ENCODE assay signal across 8 cellular contexts in the genomic region with DNA sequence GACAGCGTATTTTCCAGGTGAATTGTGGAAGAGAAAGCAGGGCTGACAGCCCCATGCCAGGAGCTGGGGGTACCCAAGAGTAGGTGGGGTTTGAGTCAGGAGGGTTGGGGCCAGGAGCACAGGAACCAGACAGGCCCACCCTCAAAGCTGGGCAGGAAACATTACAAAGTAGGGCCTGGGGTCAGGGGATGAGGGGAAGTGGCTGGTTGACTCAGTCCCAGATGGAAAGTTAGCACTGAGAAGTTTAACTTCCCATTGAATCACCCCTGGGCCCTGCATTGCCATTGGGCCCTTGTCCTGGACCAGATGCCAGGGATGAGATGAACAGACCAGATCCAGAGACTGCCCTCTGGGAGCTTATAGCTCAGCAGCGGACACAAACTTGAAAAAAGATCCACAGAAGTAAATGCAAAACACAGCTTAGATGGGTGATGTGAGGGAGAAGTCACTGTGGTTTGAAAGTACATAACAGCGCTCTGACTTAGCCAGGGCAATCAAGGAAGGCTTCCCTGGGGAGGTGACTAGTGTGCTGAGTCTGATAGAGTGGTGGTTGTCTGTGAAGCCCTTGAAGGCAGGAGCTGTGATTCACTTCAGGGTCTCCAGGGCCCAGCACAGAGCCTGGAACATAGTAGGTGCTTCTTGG. TPM values are rescaled to one million over a fixed set of nuclear protein-coding genes. Genes with fewer than 3 reads are reported as not detected.
DNase-seq lines count a peak whose midpoint lies in the region; ATAC-seq and TF ChIP-seq lines count a peak whose summit lies in the region.

No MANE protein-coding gene starts in this region.

- no peak for TF ChIP-seq CTCF in AG09309 (IDR thresholded peaks at IDR 0.05; ENCODE audit: control insufficient read depth, insufficient read depth, low read depth, low read length, missing control alignments)
- TF ChIP-seq CTCF in KMS-11 (conservative IDR thresholded peaks at IDR 0.05; ENCODE audit: low read depth, low read length) = no peak
- TF ChIP-seq CTCF in natural killer cell (IDR thresholded peaks at IDR 0.05) = no peak

- intact Hi-C loops in natural killer cell (cut with micrococcal nuclease) = loop anchor here (2.0 to 10.0 kb wide), 2 partner anchors 61 to 111 kb away; partner anchors contain the start of gene CSNK1E
- intact Hi-C loops in sciatic nerve (cut with DNase I) = no loop called here

- H3K4me1 Mint-ChIP-seq in central memory CD8-positive, alpha-beta T cell = peaks cover 28% of the 10 kb centered on the region
- H3K4me1 Mint-ChIP-seq in natural killer cell = peaks cover 37 to 67% of the 10 kb centered on the region in 2 donors

- H3K9me3 Mint-ChIP-seq in central memory CD8-positive, alpha-beta T cell = no peaks in the 10 kb centered on the region
- H3K9me3 Mint-ChIP-seq in natural killer cell = no peaks in the 10 kb centered on the region

- H3K27me3 ChIP-seq in KMS-11 (ENCODE audit: insufficient read depth, low read depth) = no peaks in the 10 kb centered on the region

- no peaks in the 10 kb centered on the region for H3K27me3 Mint-ChIP-seq in central memory CD8-positive, alpha-beta T cell
- H3K27me3 Mint-ChIP-seq in natural killer cell (ENCODE audit: low read depth in 2 of 2) = no peaks in the 10 kb centered on the region

- H3K36me3 ChIP-seq in KMS-11 (ENCODE audit: insufficient read depth) = no peaks in the 10 kb centered on the region

- peak overlapping the region; percentile 79 for H3K4me3 Mint-ChIP-seq in central memory CD8-positive, alpha-beta T cell
- peak overlapping the region; percentile 86 for H3K4me3 Mint-ChIP-seq in natural killer cell

- peaks cover 39% of the 10 kb centered on the region for H3K4me1 ChIP-seq in KMS-11 (ENCODE audit: low read depth, poor library complexity, severe bottlenecking)

- H3K36me3 Mint-ChIP-seq in central memory CD8-positive, alpha-beta T cell (ENCODE audit: insufficient read depth) = peaks cover 18% of the 10 kb centered on the region
- H3K36me3 Mint-ChIP-seq in natural killer cell = no peaks in the 10 kb centered on the region

- no peak overlapping the region for H2AFZ ChIP-seq in KMS-11 (ENCODE audit: low read depth)

- H3K27ac Mint-ChIP-seq in central memory CD8-positive, alpha-beta T cell (ENCODE audit: low read depth) = peak overlapping the region; percentile 97
- H3K27ac Mint-ChIP-seq in natural killer cell = peak overlapping the region; percentile 90 to 96

- ATAC-seq in central memory CD8-positive, alpha-beta T cell (replicated peaks; ENCODE audit: extremely low read depth, poor library complexity, severe bottlenecking) = no peak
- ATAC-seq in natural killer cell (no peak), HG03378 (IDR thresholded peaks at IDR 0.05; ENCODE audit: unreplicated experiment) (no peak), sciatic nerve (no peak)

- H3K79me2 ChIP-seq in KMS-11 (ENCODE audit: insufficient read depth, low read depth) = no peaks in the 10 kb centered on the region; the same call in 1 of the 2 replicates

- H3K4me3 ChIP-seq in AG09309 (ENCODE audit: control insufficient read depth, low read depth, low read length) = peak overlapping the region; percentile 95
- H3K4me3 ChIP-seq in KMS-11 (IDR thresholded peaks at IDR 0.05; ENCODE audit: insufficient read depth, low read depth, low read length) = no peak overlapping the region

- peak overlapping the region; percentile 98 for H3K4me2 ChIP-seq in KMS-11

- no peak overlapping the region for H3K9ac ChIP-seq in KMS-11

- no peaks in the 10 kb centered on the region for H4K20me1 ChIP-seq in KMS-11 (ENCODE audit: insufficient read depth)

- no peak overlapping the region for H3K27ac ChIP-seq in KMS-11

- DNase-seq in AG09309 (ENCODE audit: low read depth) (no peak), natural killer cell (no peak), NCI-H69 (lab: John Stamatoyannopoulos, UW) (no peak), amygdala (lab: John Stamatoyannopoulos, UW) (no peak), sciatic nerve (ENCODE audit: low spot score) (no peak)
- no peak for DNase-seq in central memory CD8-positive, alpha-beta T cell (ENCODE audit: low spot score in 2 of 2)

RNA-seq across cellular contexts. Expression of gene MAFF, which starts 2.2 kb away (rescaled TPM):
- total RNA-seq in natural killer cell (100 to 1,000 TPM; 168 to 215 (median 187) TPM), sciatic nerve (67.6 TPM)

RNA-seq across cellular contexts. Expression of gene PLA2G6, which starts 22.3 kb away (rescaled TPM):
- 100 to 1,000 TPM; 137 to 167 (median 145) TPM for total RNA-seq in natural killer cell
- 53.7 TPM for total RNA-seq in sciatic nerve
